ENCODE assay signal across 12 cellular contexts in the genomic region with DNA sequence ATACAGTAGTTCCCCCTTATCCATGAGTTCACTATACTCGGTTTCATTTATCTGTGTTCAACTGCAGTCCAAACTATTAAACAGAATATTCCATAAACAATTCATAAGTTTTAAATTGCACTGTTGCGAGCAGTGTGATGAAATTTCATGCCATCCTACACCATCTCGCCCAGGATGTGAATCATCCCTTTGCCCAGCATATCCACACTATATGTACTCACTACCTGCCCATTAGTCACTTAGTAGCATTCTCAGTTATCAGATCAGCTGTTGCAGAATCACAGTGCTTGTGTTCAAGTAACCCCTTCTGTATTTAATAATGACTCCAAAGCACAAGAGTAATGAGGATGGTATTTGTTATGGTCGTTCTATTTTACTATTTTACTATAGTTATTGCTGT. TPM values are rescaled to one million over a fixed set of nuclear protein-coding genes. Genes with fewer than 3 reads are reported as not detected.
DNase-seq lines count a peak whose midpoint lies in the region; ATAC-seq and TF ChIP-seq lines count a peak whose summit lies in the region.
"Had no signal": no experiment of that assay in that cellular context is flagged by ENCODE, and none has a peak within 500 bp of the region (broad histone marks: within the 10 kb centered on the region; RNA-seq: fewer than 3 reads in every experiment).

No MANE protein-coding gene starts in this region.

- peak overlapping the region; percentile 99 for H3K27ac Mint-ChIP-seq in activated T-cell treated with anti-CD3 and anti-CD28 coated beads, Interleukin-2, amount 50 U/mL, for 72 hours
- H3K27ac Mint-ChIP-seq: dendritic cell treated with granulocyte-macrophage colony-stimulating factor and Interleukin-4, amounts not matched to agents 40 ng/mL and 50 ng/mL, for 4 days had no signal

- H3K4me1 Mint-ChIP-seq in activated T-cell treated with anti-CD3 and anti-CD28 coated beads, Interleukin-2, amount 50 U/mL, for 72 hours (ENCODE audit: low read depth) = peaks cover 27% of the 10 kb centered on the region

- H3K9me3 ChIP-seq in gastroesophageal sphincter (no peaks in the 10 kb centered on the region), BE2C (no peaks in the 10 kb centered on the region)
- H3K9me3 ChIP-seq: Caco-2 had no signal

- 33 to 34% methylated on average over 4 of the region's 4 CpGs for WGBS in gastroesophageal sphincter (ENCODE audit: low coverage in 1 of 2), 2 donors

- peak overlapping the region in 3 of 4 donors; percentile 15 to 32 (median 18) for H3K27ac ChIP-seq in gastroesophageal sphincter

- peak overlapping the region; percentile 32 to 83 for H3K4me3 Mint-ChIP-seq in activated T-cell treated with anti-CD3 and anti-CD28 coated beads, Interleukin-2, amount 50 U/mL, for 72 hours
- H3K4me3 Mint-ChIP-seq: dendritic cell treated with granulocyte-macrophage colony-stimulating factor and Interleukin-4, amounts not matched to agents 40 ng/mL and 50 ng/mL, for 4 days had no signal

- no peak for TF ChIP-seq EP300 in gastroesophageal sphincter (IDR thresholded peaks at IDR 0.05)

- TF ChIP-seq CTCF in gastroesophageal sphincter (IDR thresholded peaks at IDR 0.05) (no peak), BE2C (IDR thresholded peaks at IDR 0.05; ENCODE audit: low read depth, low read length) (no peak)

- no peaks in the 10 kb centered on the region for H3K27me3 Mint-ChIP-seq in activated T-cell treated with anti-CD3 and anti-CD28 coated beads, Interleukin-2, amount 50 U/mL, for 72 hours (ENCODE audit: low read depth)
- H3K27me3 Mint-ChIP-seq: dendritic cell treated with granulocyte-macrophage colony-stimulating factor and Interleukin-4, amounts not matched to agents 40 ng/mL and 50 ng/mL, for 4 days had no signal

- TF ChIP-seq POLR2A in gastroesophageal sphincter (IDR thresholded peaks at IDR 0.05) = no peak

- no peaks in the 10 kb centered on the region for H3K36me3 ChIP-seq in gastroesophageal sphincter
- H3K36me3 ChIP-seq in BE2C = no peaks in the 10 kb centered on the region

- H3K27me3 ChIP-seq in gastroesophageal sphincter (no peaks in the 10 kb centered on the region), BE2C (no peaks in the 10 kb centered on the region)

- DNase-seq in A172 (ENCODE audit: low spot score) (peak; percentile 85), HCEC 1CT (peak; percentile 84), BE2C (no peak), anterior cingulate cortex (lab: John Stamatoyannopoulos, UW) (no peak), GM19238 (ENCODE audit: insufficient read length, low spot score) (no peak)
- DNase-seq in activated T-cell treated with anti-CD3 and anti-CD28 coated beads, Interleukin-2, amount 50 U/mL, for 72 hours = peak; percentile 51 to 64
- no peak for DNase-seq in effector CD4-positive, alpha-beta T cell
- DNase-seq: Caco-2, NCI-H526 treated with DMSO at 0.1 percent for 48 hours had no signal

- no peaks in the 10 kb centered on the region for H3K9me3 Mint-ChIP-seq in activated T-cell treated with anti-CD3 and anti-CD28 coated beads, Interleukin-2, amount 50 U/mL, for 72 hours
- H3K9me3 Mint-ChIP-seq: dendritic cell treated with granulocyte-macrophage colony-stimulating factor and Interleukin-4, amounts not matched to agents 40 ng/mL and 50 ng/mL, for 4 days had no signal

- H3K4me1 ChIP-seq in gastroesophageal sphincter (peaks cover 3 to 21% (median 4%) of the 10 kb centered on the region in 3 donors), BE2C (no peaks in the 10 kb centered on the region)
- H3K4me1 ChIP-seq: Caco-2 had no signal

- H3K4me3 ChIP-seq in gastroesophageal sphincter = no peak overlapping the region
- no peak overlapping the region for H3K4me3 ChIP-seq in BE2C (ENCODE audit: low read depth, low read length)

- peak; percentile 100 for ATAC-seq in activated T-cell treated with anti-CD3 and anti-CD28 coated beads, Interleukin-2, amount 50 U/mL, for 72 hours (replicated peaks in 1 of 2)
- no peak for ATAC-seq in gastroesophageal sphincter
- ATAC-seq: sciatic nerve had no signal

- peaks cover 0 to 2% of the 10 kb centered on the region in 2 donors for H3K36me3 Mint-ChIP-seq in activated T-cell treated with anti-CD3 and anti-CD28 coated beads, Interleukin-2, amount 50 U/mL, for 72 hours (ENCODE audit: insufficient read depth in 2 of 2)

RNA-seq across cellular contexts. Expression of gene SHOC1, which starts 51.5 kb away (rescaled TPM):
- total RNA-seq in A172 (2014; rRNA removed; shearing (Covaris generic)) = not detected in 2 replicates
- total RNA-seq in activated T-cell treated with anti-CD3 and anti-CD28 coated beads, Interleukin-2, amount 50 U/mL, for 72 hours = not detected
- not detected for total RNA-seq in gastroesophageal sphincter
- polyA plus RNA-seq in BE2C (2012; ENCODE audit: insufficient read depth, insufficient read length, low read depth) = not detected
- total RNA-seq: Caco-2, sciatic nerve had no signal

Comparison
In these comparisons a context has a peak if more than half of its experiments do, and no peak if none do; other contexts are left out.
1. DNase-seq: peak in A172 (single experiment), HCEC 1CT (single experiment) and activated T-cell treated with anti-CD3 and anti-CD28 coated beads, Interleukin-2, amount 50 U/mL, for 72 hours (2 of 2); none in BE2C (single experiment), anterior cingulate cortex (0 of 58), GM19238 (single experiment) and effector CD4-positive, alpha-beta T cell (single experiment).